Comparison of ENCODE assay signal across 26 cellular contexts in genomic region chr20:51185277-51185676, GRCh38.
DNase-seq lines count a peak whose midpoint lies in the region; FAIRE-seq and TF ChIP-seq lines count a peak whose summit lies in the region.
"Had no signal": no experiment of that assay in that cellular context is flagged by ENCODE, and none has a peak within 500 bp of the region (broad histone marks: within the 10 kb centered on the region; RNA-seq: fewer than 3 reads in every experiment).

No MANE protein-coding gene starts in this region.

- H3K27ac Mint-ChIP-seq in type B pancreatic cell: no peak overlapping the region
- H3K27ac Mint-ChIP-seq: CD8-positive, alpha-beta T cell had no signal

- H2BK15ac ChIP-seq in H1 (ENCODE audit: low read length): no peak overlapping the region

- H3K4me3 Mint-ChIP-seq in type B pancreatic cell: no peak overlapping the region
- H3K4me3 Mint-ChIP-seq: CD8-positive, alpha-beta T cell had no signal

- H3K4me1 ChIP-seq in H1 (replicated peaks in 1 of 4; ENCODE audit: control insufficient read depth in 3 of 4, insufficient read depth in 4 of 4, low read length in 3 of 4) (peaks cover 0 to 3% (median 0%) of the 10 kb centered on the region in 4 experiments; a peak in 1 of 7 replicates), testis (peaks cover 5% of the 10 kb centered on the region), osteoblast (ENCODE audit: insufficient read depth, low read length) (peaks cover 1% of the 10 kb centered on the region), Peyer's patch (no peaks in the 10 kb centered on the region)

- no peak overlapping the region for H2BK120ac ChIP-seq in H1 (replicated peaks; ENCODE audit: low read depth, low read length)

- 0 out of 2 replicates have a peak overlapping the region, but pooled peaks have one; percentile 36 for H2AFZ ChIP-seq in H1 (ENCODE audit: low read length)
- H2AFZ ChIP-seq in osteoblast (ENCODE audit: low read length): no peak overlapping the region

- CTCF ChIA-PET in RWPE1 (lab: Yijun Ruan, JAX) (interaction anchor here (0.6 to 0.7 kb wide), 3 partner anchors 13 to 407 kb away, joined by 3 read pairs; no protein-coding TSS in a partner anchor), H1 (lab: Charles Lee; ENCODE audit: partially characterized antibody) (interaction anchor here (0.5 to 1.0 kb wide), 2 partner anchors 11 to 177 kb away, joined by 3 read pairs; no protein-coding TSS in a partner anchor)

- no peaks in the 10 kb centered on the region for H3K36me3 Mint-ChIP-seq in type B pancreatic cell
- H3K36me3 Mint-ChIP-seq: CD8-positive, alpha-beta T cell had no signal

- TF ChIP-seq RAD21 in H1 (IDR thresholded peaks at IDR 0.05 in 1 of 2, conservative IDR thresholded peaks at IDR 0.05 in 1 of 2; ENCODE audit: low read depth in 2 of 2, low read length in 2 of 2): no peak

- no peak overlapping the region for H4K5ac ChIP-seq in H1 (ENCODE audit: insufficient read length, low read depth, low read length)

- H4K20me1 ChIP-seq in H1 (replicated peaks in 1 of 2; ENCODE audit: control insufficient read depth in 1 of 2, insufficient read depth in 2 of 2, low read length in 2 of 2): no peaks in the 10 kb centered on the region
- H4K20me1 ChIP-seq in osteoblast (ENCODE audit: insufficient read depth, low read length): no peaks in the 10 kb centered on the region
- H4K20me1 ChIP-seq: BLaER1 had no signal

- H3K23me2 ChIP-seq in H1 (ENCODE audit: low read depth, low read length): no peaks in the 10 kb centered on the region

- TF ChIP-seq CTCF in RWPE1 (conservative IDR thresholded peaks at IDR 0.05; ENCODE audit: low read depth) (no peak), H1 (IDR thresholded peaks at IDR 0.05; ENCODE audit: control extremely low read depth in 1 of 3, insufficient read depth in 1 of 3, low read depth in 1 of 3, low read length in 3 of 3) (no peak), testis (IDR thresholded peaks at IDR 0.05) (no peak), type B pancreatic cell (conservative IDR thresholded peaks at IDR 0.05) (no peak), osteoblast (IDR thresholded peaks at IDR 0.05; ENCODE audit: extremely low read depth, low read depth, low read length) (no peak), Peyer's patch (IDR thresholded peaks at IDR 0.05) (no peak)

- H3K36me3 ChIP-seq in H1 (ENCODE audit: control insufficient read depth in 2 of 4, insufficient read depth in 4 of 4, low read length in 3 of 4) (no peaks in the 10 kb centered on the region), testis (ENCODE audit: low read depth, missing control alignments) (no peaks in the 10 kb centered on the region), osteoblast (ENCODE audit: insufficient read depth, low read length) (no peaks in the 10 kb centered on the region), Peyer's patch (no peaks in the 10 kb centered on the region)
- H3K36me3 ChIP-seq: BLaER1 had no signal

- no peaks in the 10 kb centered on the region for H3K9me3 ChIP-seq in H1 (ENCODE audit: insufficient read depth in 2 of 2, low read depth in 1 of 2, low read length in 1 of 2)
- no peaks in the 10 kb centered on the region for H3K9me3 ChIP-seq in testis
- no peaks in the 10 kb centered on the region for H3K9me3 ChIP-seq in osteoblast (ENCODE audit: low read depth, low read length)
- no peaks in the 10 kb centered on the region for H3K9me3 ChIP-seq in Peyer's patch
- H3K9me3 ChIP-seq: BLaER1, SK-N-SH had no signal

- no peak for TF ChIP-seq POLR2A in H1 (IDR thresholded peaks at IDR 0.05; ENCODE audit: control extremely low read depth in 1 of 2, low read depth in 2 of 2, low read length in 2 of 2)
- no peak for TF ChIP-seq POLR2A in testis (IDR thresholded peaks at IDR 0.05)
- no peak for TF ChIP-seq POLR2A in Peyer's patch (IDR thresholded peaks at IDR 0.05)

- H2BK12ac ChIP-seq in H1 (ENCODE audit: low read depth, low read length): no peak overlapping the region

- no peak overlapping the region for H3K4ac ChIP-seq in H1 (replicated peaks; ENCODE audit: insufficient read length, low read depth, low read length)

- H3K4me1 Mint-ChIP-seq in type B pancreatic cell (ENCODE audit: unreplicated experiment): peaks cover 44% of the 10 kb centered on the region

- no peak overlapping the region for H2BK20ac ChIP-seq in H1 (ENCODE audit: low read length)

- no peaks in the 10 kb centered on the region for H3K27me3 ChIP-seq in H1 (replicated peaks in 1 of 4; ENCODE audit: control insufficient read depth in 3 of 4, extremely low read depth in 1 of 4, insufficient read depth in 3 of 4, low read length in 3 of 4)
- H3K27me3 ChIP-seq in testis: no peaks in the 10 kb centered on the region
- peaks cover 10% of the 10 kb centered on the region for H3K27me3 ChIP-seq in osteoblast (ENCODE audit: insufficient read depth, low read length)
- no peaks in the 10 kb centered on the region for H3K27me3 ChIP-seq in Peyer's patch
- H3K27me3 ChIP-seq: BLaER1 had no signal

- no peaks in the 10 kb centered on the region for H3K79me1 ChIP-seq in H1 (ENCODE audit: low read depth, low read length)

- WGBS in H1 (ENCODE audit: extremely low coverage in 1 of 2, insufficient coverage in 1 of 2, insufficient read length in 1 of 2, insufficient replicate concordance in 2 of 2, low coverage in 1 of 2, low lambda C conversion rate in 2 of 2, missing lambda C conversion rate in 1 of 2), 2 experiments: 100% methylated on average over 3 of the region's 3 CpGs; no CpG with 5 or more reads in 1 of the 2 experiments
- WGBS in testis, 2 donors: 63 to 84% methylated on average over 1 to 3 of the region's 3 CpGs

- H3K79me2 ChIP-seq in H1 (ENCODE audit: control insufficient read depth in 1 of 2, insufficient read depth in 2 of 2, low read length in 2 of 2) (no peaks in the 10 kb centered on the region), osteoblast (ENCODE audit: insufficient read depth, low read length) (no peaks in the 10 kb centered on the region)

- H3K9ac ChIP-seq in H1 (replicated peaks in 1 of 4; ENCODE audit: extremely low read depth in 1 of 4, low read depth in 3 of 4, low read length in 3 of 4): no peak overlapping the region
- H3K9ac ChIP-seq: BLaER1, SK-N-SH had no signal

- H3K4me3 ChIP-seq in H1 (ENCODE audit: extremely low read depth in 1 of 4, insufficient read depth in 2 of 4, low read depth in 3 of 4, low read length in 4 of 4) (no peak overlapping the region), testis (no peak overlapping the region), osteoblast (ENCODE audit: insufficient read depth, low read length) (no peak overlapping the region), Peyer's patch (no peak overlapping the region)
- H3K4me3 ChIP-seq: BLaER1 had no signal

- no peak overlapping the region for H2BK5ac ChIP-seq in H1 (ENCODE audit: low read depth, low read length)

- FAIRE-seq in H1 (lab: Jason Lieb, UNC): no peak
- FAIRE-seq: GM12892, GM18507, H54, RCC 7860 had no signal

- H3K23ac ChIP-seq in H1 (ENCODE audit: insufficient read length): no peak overlapping the region

- H3K4me2 ChIP-seq in H1 (ENCODE audit: insufficient read depth in 1 of 2, low read depth in 2 of 2, low read length in 2 of 2) (no peak overlapping the region), osteoblast (ENCODE audit: insufficient read depth, low read length) (no peak overlapping the region)
- H3K4me2 ChIP-seq: BLaER1, SK-N-SH had no signal

- H3K27me3 Mint-ChIP-seq in type B pancreatic cell: no peaks in the 10 kb centered on the region

- H4K91ac ChIP-seq in H1 (replicated peaks; ENCODE audit: insufficient read length, low read length): no peak overlapping the region

- no peak overlapping the region for H3K14ac ChIP-seq in H1 (ENCODE audit: insufficient read length)

- DNase-seq in activated CD8-positive, alpha-beta memory T cell treated with anti-CD3 and anti-CD28 coated beads for 24 hours: peak; percentile 33
- no peak for DNase-seq in activated CD8-positive, alpha-beta memory T cell treated with anti-CD3 and anti-CD28 coated beads, Interleukin-2, amount 50 U/mL, for 48 hours
- DNase-seq in RWPE1 (ENCODE audit: low spot score) (peak; percentile 30), H1 (ENCODE audit: low read depth in 1 of 2, low spot score in 2 of 2) (no peak), testis (peak; percentile 73), type B pancreatic cell (ENCODE audit: extremely low spot score, unreplicated experiment) (no peak), osteoblast (ENCODE audit: insufficient read length, low spot score, missing footprints) (no peak), Peyer's patch (no peak)
- DNase-seq: CD8-positive, alpha-beta T cell; DMS79; Kasumi-1; MM.1S; NCI-H1092 treated with DMSO at 0.1 percent for 48 hours; NCI-H146; NCI-H2029 treated with DMSO at 0.1 percent for 48 hours; NCI-H2171; NCI-H446; NCI-H526 treated with DMSO at 0.1 percent for 48 hours; NK-92 treated with Interleukin-12 subunit alpha and Interleukin-12 subunit beta, amount 100 ng/mL, for 24 hours; SHP77; SK-N-SH had no signal

- H3K9me3 Mint-ChIP-seq in type B pancreatic cell: no peaks in the 10 kb centered on the region
- H3K9me3 Mint-ChIP-seq: CD8-positive, alpha-beta T cell had no signal

- intact Hi-C loops in testis (cut with DNase I; ENCODE audit: low total_unique reads): no loop called here

- no peak for TF ChIP-seq EP300 in H1 (IDR thresholded peaks at IDR 0.05; ENCODE audit: borderline replicate concordance in 1 of 2, low read depth in 2 of 2, low read length in 2 of 2)

- no peak overlapping the region for H3K18ac ChIP-seq in H1 (ENCODE audit: extremely low read depth, low read length)

- H2AK5ac ChIP-seq in H1 (ENCODE audit: low read depth, low read length): no peak overlapping the region

- H3K56ac ChIP-seq in H1 (replicated peaks; ENCODE audit: insufficient read length, low read depth, low read length): no peak overlapping the region

- H4K8ac ChIP-seq in H1 (ENCODE audit: extremely low read depth, insufficient read depth, low read length): no peak overlapping the region

- POLR2A ChIA-PET in RWPE1 (lab: Yijun Ruan, JAX; ENCODE audit: low non-redundant PET): no interaction called here
- POLR2A ChIA-PET in H1 (lab: Charles Lee; ENCODE audit: partially characterized antibody): interaction anchor here (1.1 kb wide), 1 partner anchor 37 kb away, joined by 3 read pairs; no protein-coding TSS in a partner anchor

- no peak overlapping the region for H3K27ac ChIP-seq in RWPE1
- H3K27ac ChIP-seq in H1 (ENCODE audit: low read depth, low read length): no peak overlapping the region
- no peak overlapping the region for H3K27ac ChIP-seq in testis
- no peak overlapping the region for H3K27ac ChIP-seq in osteoblast (ENCODE audit: low read depth, low read length)
- no peak overlapping the region for H3K27ac ChIP-seq in Peyer's patch
- H3K27ac ChIP-seq: BLaER1 had no signal

TF ChIP-seq in H1, 55 proteins besides CTCF, POLR2A, EP300 and RAD21 (continues in another document):
- TF ChIP-seq HDAC6 (IDR thresholded peaks at IDR 0.05; ENCODE audit: low read depth, low read length) (no peak), MAFK (IDR thresholded peaks at IDR 0.05; ENCODE audit: low read depth, low read length) (no peak), SAP30 (IDR thresholded peaks at IDR 0.05; ENCODE audit: insufficient read depth, insufficient replicate concordance, low read length) (no peak), SP4 (IDR thresholded peaks at IDR 0.05; ENCODE audit: low read length) (no peak), MAX (IDR thresholded peaks at IDR 0.05) (no peak), TCF12 (IDR thresholded peaks at IDR 0.05; ENCODE audit: low read depth, low read length) (no peak)

Comparison
In these comparisons a context has a peak if more than half of its experiments do, and no peak if none do; other contexts are left out.
1. DNase-seq: peak in activated CD8-positive, alpha-beta memory T cell treated with anti-CD3 and anti-CD28 coated beads for 24 hours (single experiment), RWPE1 (single experiment) and testis (single experiment); none in activated CD8-positive, alpha-beta memory T cell treated with anti-CD3 and anti-CD28 coated beads, Interleukin-2, amount 50 U/mL, for 48 hours (single experiment), H1 (0 of 2), type B pancreatic cell (single experiment), osteoblast (single experiment) and Peyer's patch (0 of 3).